In the genomic region with DNA sequence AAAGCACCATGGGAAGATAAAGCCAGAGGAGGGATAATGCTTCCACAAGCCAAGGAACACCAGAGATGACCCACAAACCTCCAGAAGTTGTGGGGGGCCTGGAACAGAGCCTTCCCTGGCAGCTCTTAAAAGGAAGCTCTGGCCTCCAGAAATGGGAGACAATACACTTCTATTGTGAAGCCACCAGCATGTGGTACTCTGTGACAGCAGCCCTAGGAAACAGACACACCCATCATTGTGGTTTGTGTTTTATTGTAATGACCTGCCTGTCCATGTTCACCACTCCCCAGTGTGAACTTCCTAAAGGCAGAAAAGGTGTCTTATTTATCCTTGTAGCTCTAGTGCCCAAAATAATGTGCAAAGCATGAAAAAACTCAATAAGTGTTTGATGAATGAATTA, we compare ENCODE assay signal across 18 cellular contexts.
"Had no signal": no experiment of that assay in that cellular context is flagged by ENCODE, and none has a peak within 500 bp of the region (broad histone marks: within the 10 kb centered on the region; RNA-seq: fewer than 3 reads in every experiment).

No MANE protein-coding gene starts in this region.

- H3K36me3 Mint-ChIP-seq: naive B cell; neural progenitor cell; stimulated activated memory B cell treated with anti-CD40 and anti-IgM and Interleukin-4, amounts not matched to agents 10 μg/mL and 1 μg/mL and 100 μg/mL, for 72 hours had no signal

- H3K27me3 Mint-ChIP-seq: stimulated activated memory B cell treated with anti-CD40 and anti-IgM and Interleukin-4, amounts not matched to agents 10 μg/mL and 1 μg/mL and 100 μg/mL, for 72 hours had no signal

- H3K4me3 Mint-ChIP-seq: endodermal cell; neural progenitor cell; stimulated activated memory B cell treated with anti-CD40 and anti-IgM and Interleukin-4, amounts not matched to agents 10 μg/mL and 1 μg/mL and 100 μg/mL, for 72 hours had no signal

- H3K9me3 Mint-ChIP-seq: endodermal cell; neural progenitor cell; stimulated activated memory B cell treated with anti-CD40 and anti-IgM and Interleukin-4, amounts not matched to agents 10 μg/mL and 1 μg/mL and 100 μg/mL, for 72 hours had no signal

- H3K4me1 Mint-ChIP-seq: endodermal cell; stimulated activated memory B cell treated with anti-CD40 and anti-IgM and Interleukin-4, amounts not matched to agents 10 μg/mL and 1 μg/mL and 100 μg/mL, for 72 hours had no signal

- DNase-seq: activated CD8-positive, alpha-beta memory T cell treated with anti-CD3 and anti-CD28 coated beads for 24 hours; activated naive CD4-positive, alpha-beta T cell treated with Interleukin-2 at 50 U/mL for 16 hours; activated T-cell treated with anti-CD3 and anti-CD28 coated beads for 4 hours; adrenal gland; endodermal cell; gastrocnemius medialis; heart right ventricle; left cardiac atrium; lower lobe of right lung; midbrain; naive B cell; ovary; tibial artery; uterus; WERI-Rb-1 had no signal

- H3K27ac Mint-ChIP-seq: endodermal cell; naive B cell; neural progenitor cell; stimulated activated memory B cell treated with anti-CD40 and anti-IgM and Interleukin-4, amounts not matched to agents 10 μg/mL and 1 μg/mL and 100 μg/mL, for 72 hours had no signal

- ATAC-seq: gastrocnemius medialis; left cardiac atrium; lower lobe of right lung; sciatic nerve; stimulated activated memory B cell treated with anti-CD40 and anti-IgM and Interleukin-4, amounts not matched to agents 10 μg/mL and 1 μg/mL and 100 μg/mL, for 72 hours had no signal
